In genomic region chr11:7572001-7572712, GRCh38 we compare ENCODE assay signal across 12 cellular contexts. TPM values are rescaled to one million over a fixed set of nuclear protein-coding genes. Genes with fewer than 3 reads are reported as not detected.
DNase-seq lines count a peak whose midpoint lies in the region; ATAC-seq and TF ChIP-seq lines count a peak whose summit lies in the region.
"Had no signal": no experiment of that assay in that cellular context is flagged by ENCODE, and none has a peak within 500 bp of the region (broad histone marks: within the 10 kb centered on the region; RNA-seq: fewer than 3 reads in every experiment).

No MANE protein-coding gene starts in this region.

- peaks cover 23% of the 10 kb centered on the region for H3K27me3 ChIP-seq in gastroesophageal sphincter
- no peaks in the 10 kb centered on the region for H3K27me3 ChIP-seq in parathyroid adenoma (ENCODE audit: control insufficient read depth, insufficient read depth, low read length)

- no peak overlapping the region for H3K27ac Mint-ChIP-seq in activated CD4-positive, alpha-beta T cell treated with anti-CD3 and anti-CD28 coated beads for 36 hours
- H3K27ac Mint-ChIP-seq: activated CD4-positive, alpha-beta memory T cell treated with anti-CD3 and anti-CD28 coated beads for 36 hours had no signal

- no TSS peak for BruUV-seq in OCI-LY7 (replicated peaks; lab: Mats Ljungman, UMichigan)

- peaks cover 5% of the 10 kb centered on the region; the same call in 1 of the 2 replicates for H4K20me1 ChIP-seq in OCI-LY7 (ENCODE audit: insufficient read depth, low read length)

- H3K9me3 ChIP-seq in OCI-LY7 (ENCODE audit: low read length): peaks cover 16% of the 10 kb centered on the region; the same call in 1 of the 2 replicates
- H3K9me3 ChIP-seq in gastroesophageal sphincter: no peaks in the 10 kb centered on the region
- H3K9me3 ChIP-seq in parathyroid adenoma (ENCODE audit: control insufficient read depth, low read length): no peaks in the 10 kb centered on the region

- H3K4me3 Mint-ChIP-seq in activated CD4-positive, alpha-beta T cell treated with anti-CD3 and anti-CD28 coated beads for 36 hours: no peak overlapping the region
- H3K4me3 Mint-ChIP-seq: activated CD4-positive, alpha-beta memory T cell treated with anti-CD3 and anti-CD28 coated beads for 36 hours; naive B cell had no signal

- no peak overlapping the region for H2AFZ ChIP-seq in OCI-LY7 (ENCODE audit: low read length)
- H2AFZ ChIP-seq in parathyroid adenoma: no peak overlapping the region

- H3K9me2 ChIP-seq in OCI-LY7 (ENCODE audit: insufficient read depth, low read length): no peaks in the 10 kb centered on the region

- no peak overlapping the region for H3K9ac ChIP-seq in parathyroid adenoma

- no peak for TF ChIP-seq EP300 in gastroesophageal sphincter (IDR thresholded peaks at IDR 0.05)

- POLR2A ChIA-PET in OCI-LY7 (lab: Charles Lee): interaction anchor here (0.5 kb wide), 1 partner anchor 140 kb away, joined by 3 read pairs; no protein-coding TSS in a partner anchor
- POLR2A ChIA-PET in activated CD4-positive, alpha-beta T cell treated with anti-CD3 and anti-CD28 coated beads for 36 hours (lab: Charles Lee): no interaction called here

- H3K79me2 ChIP-seq in OCI-LY7 (ENCODE audit: insufficient read depth, low read depth, low read length) (no peaks in the 10 kb centered on the region), parathyroid adenoma (no peaks in the 10 kb centered on the region)

- H3K4me3 ChIP-seq in OCI-LY7 (ENCODE audit: low read depth, low read length, poor library complexity, severe bottlenecking) (no peak overlapping the region), gastroesophageal sphincter (no peak overlapping the region), parathyroid adenoma (ENCODE audit: low read depth, low read length) (no peak overlapping the region)

- CTCF ChIA-PET in OCI-LY7 (lab: Charles Lee; ENCODE audit: unreplicated experiment): interaction anchor here (1.1 kb wide), 1 partner anchor 57 kb away, joined by 4 read pairs; no protein-coding TSS in a partner anchor
- CTCF ChIA-PET in activated CD4-positive, alpha-beta T cell treated with anti-CD3 and anti-CD28 coated beads for 36 hours (lab: Charles Lee): interaction anchor here (0.7 to 2.4 kb wide), 7 partner anchors 9 to 148 kb away, joined by 3 to 12 read pairs (median 4); no protein-coding TSS in a partner anchor

- no peak overlapping the region for H3K27ac ChIP-seq in OCI-LY7 (ENCODE audit: low read depth, low read length, poor library complexity, severe bottlenecking)
- peak overlapping the region in 3 of 4 donors; percentile 33 to 54 (median 53) for H3K27ac ChIP-seq in gastroesophageal sphincter
- peak overlapping the region; percentile 98 for H3K27ac ChIP-seq in parathyroid adenoma
- H3K27ac ChIP-seq: HL-60 had no signal

- no peaks in the 10 kb centered on the region for H3K4me1 ChIP-seq in OCI-LY7 (ENCODE audit: insufficient read depth, low read length, poor library complexity, severe bottlenecking)
- H3K4me1 ChIP-seq in gastroesophageal sphincter: peaks cover 0 to 35% (median 9%) of the 10 kb centered on the region in 3 donors
- peaks cover 43% of the 10 kb centered on the region for H3K4me1 ChIP-seq in parathyroid adenoma

- ATAC-seq in gastroesophageal sphincter (no peak), HG02840 (IDR thresholded peaks at IDR 0.05; ENCODE audit: low FRiP score, unreplicated experiment) (no peak)
- ATAC-seq in activated CD4-positive, alpha-beta T cell treated with anti-CD3 and anti-CD28 coated beads for 36 hours: no peak
- ATAC-seq in stimulated activated naive CD8-positive, alpha-beta T cell treated with anti-CD3 and anti-CD28 coated beads, Interleukin-15, Interleukin-2, amounts not matched to agents 100 U/mL and 50 U/mL, for 24 hours: no peak

- 62 to 68% methylated on average over 4 of the region's 4 CpGs for WGBS in gastroesophageal sphincter (ENCODE audit: low coverage in 1 of 2), 2 donors

- peaks cover 4% of the 10 kb centered on the region for H3K9me3 Mint-ChIP-seq in activated CD4-positive, alpha-beta T cell treated with anti-CD3 and anti-CD28 coated beads for 36 hours (ENCODE audit: low read depth)

- H3K36me3 ChIP-seq in OCI-LY7 (ENCODE audit: insufficient read depth, low read length): peaks cover 68% of the 10 kb centered on the region
- H3K36me3 ChIP-seq in gastroesophageal sphincter: no peaks in the 10 kb centered on the region
- no peaks in the 10 kb centered on the region for H3K36me3 ChIP-seq in parathyroid adenoma (ENCODE audit: control insufficient read depth, insufficient read depth, low read length)

- intact Hi-C loops in OCI-LY7 (cut with micrococcal nuclease; ENCODE audit: unreplicated experiment): no loop called here
- intact Hi-C loops in activated CD4-positive, alpha-beta T cell treated with anti-CD3 and anti-CD28 coated beads for 36 hours (cut with DNase I, micrococcal nuclease): loop anchor here in 1 of 2 experiments (5.0 kb wide), 1 partner anchor 115 kb away; no protein-coding TSS in a partner anchor

- H3K4me2 ChIP-seq in OCI-LY7 (ENCODE audit: low read length): no peak overlapping the region
- no peak overlapping the region for H3K4me2 ChIP-seq in parathyroid adenoma (ENCODE audit: low read length)

- TF ChIP-seq CTCF in OCI-LY7 (conservative IDR thresholded peaks at IDR 0.05; ENCODE audit: low read length): 0 out of 2 replicates have a peak, but pooled peaks have one; percentile 38
- TF ChIP-seq CTCF in gastroesophageal sphincter (IDR thresholded peaks at IDR 0.05): no peak
- TF ChIP-seq CTCF in parathyroid adenoma (IDR thresholded peaks at IDR 0.05): no peak

- peaks cover 12% of the 10 kb centered on the region for H3K36me3 Mint-ChIP-seq in activated CD4-positive, alpha-beta T cell treated with anti-CD3 and anti-CD28 coated beads for 36 hours (ENCODE audit: low read depth)

- peaks cover 24% of the 10 kb centered on the region for H3K4me1 Mint-ChIP-seq in activated CD4-positive, alpha-beta T cell treated with anti-CD3 and anti-CD28 coated beads for 36 hours

- TF ChIP-seq POLR2A in gastroesophageal sphincter (IDR thresholded peaks at IDR 0.05): no peak

- H3K27me3 Mint-ChIP-seq in activated CD4-positive, alpha-beta T cell treated with anti-CD3 and anti-CD28 coated beads for 36 hours: peaks cover 9% of the 10 kb centered on the region

- DNase-seq in DMS53 (lab: John Stamatoyannopoulos, UW) (peak; percentile 84), OCI-LY7 (ENCODE audit: low spot score) (no peak), iPS-NIHi7 (ENCODE audit: extremely low spot score) (no peak)
- no peak for DNase-seq in activated CD4-positive, alpha-beta T cell treated with anti-CD3 and anti-CD28 coated beads for 36 hours
- no peak for DNase-seq in stimulated activated naive CD8-positive, alpha-beta T cell treated with anti-CD3 and anti-CD28 coated beads, Interleukin-15, Interleukin-2, amounts not matched to agents 100 U/mL and 50 U/mL, for 24 hours
- DNase-seq: CD4-positive, CD25-positive, alpha-beta regulatory T cell; naive B cell had no signal

RNA-seq across cellular contexts. Expression of gene PPFIBP2, which starts 58.4 kb away (rescaled TPM):
- total RNA-seq in OCI-LY7 (2014; rRNA removed; shearing (Covaris generic)): 102 and 129 TPM in 2 replicates
- 182 and 196 TPM in 2 replicates for total RNA-seq in OCI-LY7 (2022)
- total RNA-seq in gastroesophageal sphincter: 10 to 100 TPM in 3 of 4 donors, 1 to 10 TPM in 1; 8.0 to 26.5 (median 11.3) TPM
- total RNA-seq in activated CD4-positive, alpha-beta T cell treated with anti-CD3 and anti-CD28 coated beads for 36 hours: 10 to 100 TPM in 1 of 2 experiments, 1 to 10 TPM in 1; 7.9 to 13.2 TPM
